ENCODE assay signal across 11 cellular contexts in genomic region chrX:155270969-155271368, GRCh38.
"Had no signal": no experiment of that assay in that cellular context is flagged by ENCODE, and none has a peak within 500 bp of the region (broad histone marks: within the 10 kb centered on the region; RNA-seq: fewer than 3 reads in every experiment).

No MANE protein-coding gene starts in this region.

- FAIRE-seq: H1, H54 had no signal

- H3K4me1 ChIP-seq: HAP-1 had no signal

- H3K9me3 Mint-ChIP-seq: HFFc6 had no signal

- H3K9me3 ChIP-seq: HAP-1 had no signal

- H3K4me1 Mint-ChIP-seq: GM23338, H9 had no signal

- H3K4me2 ChIP-seq: GM23338 had no signal

- ATAC-seq: GM23338, HCT116 had no signal

- H2AFZ ChIP-seq: GM23248, GM23338 had no signal

- H3K36me3 ChIP-seq: HAP-1 had no signal

- H3K4me3 ChIP-seq: GM23248, GM23338, HAP-1 had no signal

- H3K4me3 Mint-ChIP-seq: GM23338, H9, HFFc6 had no signal

- H3K9ac ChIP-seq: GM23248 had no signal

- DNase-seq: GM23248, GOT3, H7, H9, HCEC 1CT, HFFc6 had no signal

- H3K27ac Mint-ChIP-seq: GM23338, H9, HFFc6 had no signal

- H3K27ac ChIP-seq: GM23248 had no signal
